In the genomic region with DNA sequence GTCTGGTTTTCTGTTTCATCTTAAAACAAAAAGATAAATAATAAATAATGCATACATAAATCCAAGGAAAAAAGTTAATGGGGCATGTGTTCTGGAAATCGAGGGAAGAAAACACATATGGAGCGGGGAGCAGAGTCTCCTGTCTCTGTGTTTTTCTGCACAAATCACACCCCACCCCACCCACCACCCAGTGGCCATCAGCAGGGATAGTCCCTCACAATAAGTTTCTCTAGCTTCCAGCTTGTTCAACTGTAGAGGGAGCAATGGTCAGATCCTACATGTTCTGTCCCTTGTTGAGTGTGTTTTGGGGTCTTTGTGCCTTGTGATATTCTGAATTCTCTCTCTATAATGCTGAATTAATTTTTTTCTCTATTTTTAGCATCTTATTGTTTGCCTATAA, we compare ENCODE assay signal across 27 cellular contexts. TPM values are rescaled to one million over a fixed set of nuclear protein-coding genes. Genes with fewer than 3 reads are reported as not detected.
"Had no signal": no experiment of that assay in that cellular context is flagged by ENCODE, and none has a peak within 500 bp of the region (broad histone marks: within the 10 kb centered on the region; RNA-seq: fewer than 3 reads in every experiment).

No MANE protein-coding gene starts in this region.

- H3K27ac Mint-ChIP-seq: effector memory CD8-positive, alpha-beta T cell; memory B cell; mesothelial cell of epicardium; naive B cell; natural killer cell treated with Interleukin-12 subunit alpha and Interleukin-12 subunit beta and Interleukin-15 and Interleukin-18, amount 100 ng/mL, for 72 hours; stimulated activated effector memory CD8-positive, alpha-beta T cell treated with anti-CD3 and anti-CD28 coated beads, Interleukin-12 subunit alpha, Interleukin-12 subunit beta, amount 100 ng/mL, for 72 hours had no signal

- H3K9me3 Mint-ChIP-seq: effector memory CD8-positive, alpha-beta T cell; mesothelial cell of epicardium; natural killer cell treated with Interleukin-12 subunit alpha and Interleukin-12 subunit beta and Interleukin-15 and Interleukin-18, amount 100 ng/mL, for 72 hours; neural crest cell; stimulated activated effector memory CD8-positive, alpha-beta T cell treated with anti-CD3 and anti-CD28 coated beads, Interleukin-12 subunit alpha, Interleukin-12 subunit beta, amount 100 ng/mL, for 72 hours had no signal

- DNase-seq: cortex of kidney; effector memory CD8-positive, alpha-beta T cell; hypothalamus; mucosa of descending colon; naive B cell; pancreas; sigmoid colon; stimulated activated CD4-positive, alpha-beta T cell treated with anti-CD3 and anti-CD28 coated beads, Interleukin-2, amount 100 ng/mL, for 24 hours; stimulated activated CD4-positive, alpha-beta T cell treated with anti-CD3 and anti-CD28 coated beads, Interleukin-4, amount 100 ng/mL, for 24 hours; stimulated activated naive CD4-positive, alpha-beta T cell treated with Interleukin-2 at 50 U/mL for 16 hours; stomach; thyroid gland; trophoblast cell had no signal

- H3K4me3 ChIP-seq: lung, mucosa of descending colon, pancreas, prostate gland, right atrium auricular region, sigmoid colon, stomach, thyroid gland, vagina had no signal

- H3K4me3 Mint-ChIP-seq: effector memory CD8-positive, alpha-beta T cell; memory B cell; mesothelial cell of epicardium; naive B cell; natural killer cell treated with Interleukin-12 subunit alpha and Interleukin-12 subunit beta and Interleukin-15 and Interleukin-18, amount 100 ng/mL, for 72 hours; neural crest cell; stimulated activated effector memory CD8-positive, alpha-beta T cell treated with anti-CD3 and anti-CD28 coated beads, Interleukin-12 subunit alpha, Interleukin-12 subunit beta, amount 100 ng/mL, for 72 hours had no signal

- H3K36me3 ChIP-seq: neutrophil, pancreas, prostate gland, right atrium auricular region, sigmoid colon, stomach, thyroid gland, vagina had no signal

- ATAC-seq: effector memory CD8-positive, alpha-beta T cell; left lobe of liver; mucosa of descending colon; natural killer cell treated with Interleukin-12 subunit alpha and Interleukin-12 subunit beta and Interleukin-15 and Interleukin-18, amount 100 ng/mL, for 72 hours; pancreas; stimulated activated effector memory CD8-positive, alpha-beta T cell treated with anti-CD3 and anti-CD28 coated beads, Interleukin-12 subunit alpha, Interleukin-12 subunit beta, amount 100 ng/mL, for 72 hours had no signal

- H3K9me3 ChIP-seq: mucosa of descending colon, neutrophil, pancreas, prostate gland, right atrium auricular region, sigmoid colon, stomach, thyroid gland, vagina had no signal

- H3K4me1 ChIP-seq: pancreas, prostate gland, right atrium auricular region, sigmoid colon, stomach, thyroid gland, vagina had no signal

- H3K36me3 Mint-ChIP-seq: memory B cell; mesothelial cell of epicardium; naive B cell; natural killer cell treated with Interleukin-12 subunit alpha and Interleukin-12 subunit beta and Interleukin-15 and Interleukin-18, amount 100 ng/mL, for 72 hours; stimulated activated effector memory CD8-positive, alpha-beta T cell treated with anti-CD3 and anti-CD28 coated beads, Interleukin-12 subunit alpha, Interleukin-12 subunit beta, amount 100 ng/mL, for 72 hours had no signal

- FAIRE-seq: frontal cortex, keratinocyte, pancreas had no signal

- H3K27ac ChIP-seq: neutrophil, pancreas, prostate gland, right atrium auricular region, sigmoid colon, stomach, thyroid gland, vagina had no signal

- H3K27me3 ChIP-seq: pancreas, right atrium auricular region, sigmoid colon, stomach, thyroid gland, vagina had no signal

- H3K4me1 Mint-ChIP-seq: memory B cell; mesothelial cell of epicardium; naive B cell; neural crest cell; stimulated activated effector memory CD8-positive, alpha-beta T cell treated with anti-CD3 and anti-CD28 coated beads, Interleukin-12 subunit alpha, Interleukin-12 subunit beta, amount 100 ng/mL, for 72 hours had no signal

RNA-seq across cellular contexts. Expression of gene CHRNA7, which starts 26.8 kb away (rescaled TPM):
- total RNA-seq: fibroblast of villous mesenchyme, left lobe of liver had no signal
